Comparison of ENCODE assay signal across 14 cellular contexts in genomic region chr5:176985516-176985915, GRCh38. TPM values are rescaled to one million over a fixed set of nuclear protein-coding genes. Genes with fewer than 3 reads are reported as not detected.
DNase-seq lines count a peak whose midpoint lies in the region; ATAC-seq and TF ChIP-seq lines count a peak whose summit lies in the region.
"Had no signal": no experiment of that assay in that cellular context is flagged by ENCODE, and none has a peak within 500 bp of the region (broad histone marks: within the 10 kb centered on the region; RNA-seq: fewer than 3 reads in every experiment).

No MANE protein-coding gene starts in this region.

- peaks cover 4 to 7% of the 10 kb centered on the region in 2 donors for H3K36me3 ChIP-seq in thyroid gland

- peaks cover 0 to 3% of the 10 kb centered on the region in 2 donors for H3K4me1 ChIP-seq in thyroid gland

- no peaks in the 10 kb centered on the region for H3K27me3 Mint-ChIP-seq in stimulated activated naive CD8-positive, alpha-beta T cell treated with anti-CD3 and anti-CD28 coated beads, Interleukin-15, amount 100 ng/mL, for 72 hours

- H3K9me3 ChIP-seq in thyroid gland: no peaks in the 10 kb centered on the region
- H3K9me3 ChIP-seq: heart left ventricle, tibial artery had no signal

- peaks cover 30% of the 10 kb centered on the region for H3K4me1 Mint-ChIP-seq in stimulated activated naive CD8-positive, alpha-beta T cell treated with anti-CD3 and anti-CD28 coated beads, Interleukin-15, amount 100 ng/mL, for 72 hours

- no peak overlapping the region for H3K4me3 ChIP-seq in Jurkat, Clone E6-1 (ENCODE audit: low read length)
- no peak overlapping the region for H3K4me3 ChIP-seq in thyroid gland (replicated peaks in 1 of 3)
- H3K4me3 ChIP-seq: dorsolateral prefrontal cortex, heart left ventricle, lung, tibial artery had no signal

- intact Hi-C loops in thyroid gland (cut with DNase I): no loop called here

- 79 to 83% methylated on average over 2 of the region's 2 CpGs for WGBS in thyroid gland, 2 donors

- peak in 4 of 6 experiments; percentile 2 to 52 (median 36) for DNase-seq in stimulated activated naive CD4-positive, alpha-beta T cell (lab: John Stamatoyannopoulos, UW)
- no peak for DNase-seq in stimulated activated naive CD4-positive, alpha-beta T cell treated with Interleukin-2 at 50 U/mL for 16 hours (lab: John Stamatoyannopoulos, UW)
- DNase-seq in Jurkat, Clone E6-1 (ENCODE audit: low read depth, low spot score): peak; percentile 90
- DNase-seq in activated effector memory CD4-positive, alpha-beta T cell treated with Interleukin-2 at 50 U/mL for 16 hours: peak; percentile 31
- DNase-seq in stimulated activated naive CD8-positive, alpha-beta T cell treated with anti-CD3 and anti-CD28 coated beads, Interleukin-15, amount 100 ng/mL, for 72 hours: no peak
- no peak for DNase-seq in thyroid gland
- DNase-seq: dorsolateral prefrontal cortex, heart left ventricle, NCI-H1694 treated with DMSO at 0.1 percent for 48 hours, tibial artery had no signal

- H3K9me3 Mint-ChIP-seq in stimulated activated naive CD8-positive, alpha-beta T cell treated with anti-CD3 and anti-CD28 coated beads, Interleukin-15, amount 100 ng/mL, for 72 hours: no peaks in the 10 kb centered on the region

- no peak for TF ChIP-seq POLR2A in thyroid gland (IDR thresholded peaks at IDR 0.05)

- no peak overlapping the region for H3K27ac ChIP-seq in thyroid gland
- H3K27ac ChIP-seq: dorsolateral prefrontal cortex, tibial artery had no signal

- H3K4me3 Mint-ChIP-seq in stimulated activated naive CD8-positive, alpha-beta T cell treated with anti-CD3 and anti-CD28 coated beads, Interleukin-15, amount 100 ng/mL, for 72 hours: no peak overlapping the region
- H3K4me3 Mint-ChIP-seq: CD14-positive monocyte had no signal

- peak; percentile 80 for ATAC-seq in stimulated activated naive CD8-positive, alpha-beta T cell treated with anti-CD3 and anti-CD28 coated beads, Interleukin-15, amount 100 ng/mL, for 72 hours
- no peak for ATAC-seq in GM18861 (IDR thresholded peaks at IDR 0.05; ENCODE audit: unreplicated experiment)
- ATAC-seq in activated CD4-positive, CD25-positive, alpha-beta regulatory T cell treated with anti-CD3 and anti-CD28 coated beads, Interleukin-2, amount 50 U/mL, for 24 hours: no peak

- TF ChIP-seq CTCF in thyroid gland (IDR thresholded peaks at IDR 0.05): no peak

- H3K27ac Mint-ChIP-seq in stimulated activated naive CD8-positive, alpha-beta T cell treated with anti-CD3 and anti-CD28 coated beads, Interleukin-15, amount 100 ng/mL, for 72 hours: peak overlapping the region in 1 of 2 donors; percentile 67

- no peaks in the 10 kb centered on the region for H3K27me3 ChIP-seq in thyroid gland
- H3K27me3 ChIP-seq: dorsolateral prefrontal cortex, heart left ventricle, tibial artery had no signal

RNA-seq across cellular contexts. Expression of gene UIMC1, which starts 21.1 kb away (rescaled TPM):
- polyA plus RNA-seq in Jurkat, Clone E6-1 (2012; ENCODE audit: insufficient read depth, insufficient read length): 39.1 TPM
- total RNA-seq in thyroid gland: 10 to 100 TPM; 30.0 to 34.3 (median 32.4) TPM

RNA-seq across cellular contexts. Expression of gene ZNF346, which starts 37.0 kb away (rescaled TPM):
- 24.7 TPM for polyA plus RNA-seq in Jurkat, Clone E6-1 (2012; ENCODE audit: insufficient read depth, insufficient read length)
- 10 to 100 TPM; 23.6 to 34.8 (median 26.2) TPM for total RNA-seq in thyroid gland

Comparison
In these comparisons a context has a peak if more than half of its experiments do, and no peak if none do; other contexts are left out.
1. DNase-seq: peak in stimulated activated naive CD4-positive, alpha-beta T cell (4 of 6), Jurkat, Clone E6-1 (single experiment) and activated effector memory CD4-positive, alpha-beta T cell treated with Interleukin-2 at 50 U/mL for 16 hours (single experiment); none in stimulated activated naive CD4-positive, alpha-beta T cell treated with Interleukin-2 at 50 U/mL for 16 hours (single experiment), stimulated activated naive CD8-positive, alpha-beta T cell treated with anti-CD3 and anti-CD28 coated beads, Interleukin-15, amount 100 ng/mL, for 72 hours (0 of 2) and thyroid gland (0 of 2).